15 cellular contexts compared by ENCODE assay signal in genomic region chr14:99716091-99716849, GRCh38.
"Had no signal": no experiment of that assay in that cellular context is flagged by ENCODE, and none has a peak within 500 bp of the region (broad histone marks: within the 10 kb centered on the region; RNA-seq: fewer than 3 reads in every experiment).

No MANE protein-coding gene starts in this region.

- ATAC-seq: activated naive CD4-positive, alpha-beta T cell treated with anti-CD3 and anti-CD28 coated beads, Interleukin-2, amount 50 U/mL, for 72 hours; gastrocnemius medialis; heart right ventricle; right cardiac atrium; stimulated activated memory B cell treated with anti-CD40 and anti-IgM and Interleukin-4, amounts not matched to agents 10 μg/mL and 1 μg/mL and 100 μg/mL, for 72 hours had no signal

- H3K4me2 ChIP-seq: smooth muscle cell had no signal

- H3K27ac Mint-ChIP-seq: brain; stimulated activated memory B cell treated with anti-CD40 and anti-IgM and Interleukin-4, amounts not matched to agents 10 μg/mL and 1 μg/mL and 100 μg/mL, for 72 hours had no signal

- H3K4me1 ChIP-seq: gastrocnemius medialis, heart right ventricle, tibial nerve had no signal

- DNase-seq: activated CD4-positive, alpha-beta T cell treated with anti-CD3 and anti-CD28 coated beads, Interleukin-2, amount 50 U/mL, for 4 hours; activated CD4-positive, CD25-positive, alpha-beta regulatory T cell treated with anti-CD3 and anti-CD28 coated beads, Interleukin-2, amount 50 U/mL, for 72 hours; amniotic stem cell; effector memory CD4-positive, alpha-beta T cell; gastrocnemius medialis; heart right ventricle; midbrain; T-helper 9 cell had no signal

- H3K9me3 ChIP-seq: gastrocnemius medialis, neutrophil had no signal

- H3K36me3 ChIP-seq: gastrocnemius medialis, heart right ventricle, neutrophil, tibial nerve had no signal

- H3K4me3 ChIP-seq: gastrocnemius medialis, heart right ventricle, smooth muscle cell, tibial nerve had no signal

- H3K27ac ChIP-seq: gastrocnemius medialis, heart right ventricle, neutrophil, tibial nerve had no signal

- H3K9me3 Mint-ChIP-seq: activated naive CD4-positive, alpha-beta T cell treated with anti-CD3 and anti-CD28 coated beads, Interleukin-2, amount 50 U/mL, for 72 hours had no signal

- H3K27me3 ChIP-seq: gastrocnemius medialis, heart right ventricle, tibial nerve had no signal

- H3K4me3 Mint-ChIP-seq: brain; stimulated activated memory B cell treated with anti-CD40 and anti-IgM and Interleukin-4, amounts not matched to agents 10 μg/mL and 1 μg/mL and 100 μg/mL, for 72 hours had no signal

- H3K36me3 Mint-ChIP-seq: activated naive CD4-positive, alpha-beta T cell treated with anti-CD3 and anti-CD28 coated beads, Interleukin-2, amount 50 U/mL, for 72 hours; brain; stimulated activated memory B cell treated with anti-CD40 and anti-IgM and Interleukin-4, amounts not matched to agents 10 μg/mL and 1 μg/mL and 100 μg/mL, for 72 hours had no signal
